In the genomic region with DNA sequence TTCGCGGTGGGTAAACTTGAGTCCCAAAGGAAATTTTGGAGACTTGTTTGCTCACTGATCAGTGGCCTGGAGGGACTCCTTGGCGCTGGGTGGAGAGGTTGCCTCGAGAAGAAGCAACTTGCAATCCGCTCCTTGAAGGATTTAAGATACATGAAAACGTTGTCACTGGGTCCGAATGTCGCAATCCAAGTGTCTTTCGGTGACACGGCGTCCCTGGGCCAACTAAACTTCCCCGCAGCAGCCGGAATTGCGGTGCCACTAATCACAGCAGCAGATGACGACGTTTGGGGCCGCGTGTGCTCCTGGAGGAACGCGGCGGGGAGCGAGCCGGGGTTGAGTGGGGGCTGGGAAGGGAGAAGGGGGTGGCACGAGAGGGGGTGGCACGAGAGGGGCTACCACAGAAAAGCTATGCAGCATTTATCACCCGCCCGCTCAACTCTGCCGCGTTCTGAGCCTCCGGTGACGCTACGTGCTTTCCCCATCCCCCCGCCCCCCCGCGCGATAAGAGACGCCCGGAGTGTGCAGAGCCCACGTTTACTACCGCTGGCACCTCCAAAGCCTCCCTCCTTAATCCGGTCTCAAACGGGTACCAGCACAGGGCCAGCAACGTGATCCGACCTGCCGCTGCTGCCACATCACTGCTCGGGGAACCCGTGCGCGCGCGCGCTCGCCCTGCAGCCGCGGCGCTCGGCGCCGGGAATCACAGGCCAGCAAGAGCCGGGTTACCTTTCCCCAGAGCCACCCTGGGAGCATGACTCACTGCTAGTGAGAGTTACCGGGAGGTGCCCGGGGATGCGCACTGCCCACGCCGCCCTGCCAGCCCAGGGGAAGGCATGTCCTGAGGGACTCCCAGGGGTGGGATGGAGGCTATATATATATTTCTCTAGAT, we compare ENCODE assay signal across 8 cellular contexts. TPM values are rescaled to one million over a fixed set of nuclear protein-coding genes. Genes with fewer than 3 reads are reported as not detected.
A peak's percentile ranks its signal among the peaks of the same experiment; 100 is the strongest.
DNase-seq lines count a peak whose midpoint lies in the region; TF ChIP-seq lines count a peak whose summit lies in the region.

No MANE protein-coding gene starts in this region.

- peak; percentile 58 for DNase-seq in NCI-H2029 (lab: John Stamatoyannopoulos, UW)
- DNase-seq in NCI-H2029 treated with DMSO at 0.1 percent for 48 hours (lab: John Stamatoyannopoulos, UW): no peak
- peak; percentile 83 for DNase-seq in HFFc6
- DNase-seq in NCI-H146 treated with DMSO at 0.1 percent for 48 hours (lab: John Stamatoyannopoulos, UW; ENCODE audit: unreplicated experiment): peak; percentile 16
- DNase-seq in activated CD4-positive, alpha-beta memory T cell treated with anti-CD3 and anti-CD28 coated beads for 36 hours: peak; percentile 57
- no peak for DNase-seq in epithelial cell of proximal tubule (ENCODE audit: low read depth)
- peak; percentile 94 for DNase-seq in mesenteric fat pad (ENCODE audit: low spot score)
- DNase-seq in stomach: peak; percentile 83

- 0 to 2% (median 1%) methylated on average over 29 to 65 of the region's 65 CpGs for WGBS in stomach, 5 donors

- H3K4me3 ChIP-seq in epithelial cell of proximal tubule (ENCODE audit: low read depth, low read length) (peak overlapping the region; percentile 61), stomach (peak overlapping the region; percentile 63 to 64 (median 64))

- TF ChIP-seq CTCF in HFFc6 (IDR thresholded peaks at IDR 0.05) (no peak; the same call in 1 of the 2 replicates), epithelial cell of proximal tubule (conservative IDR thresholded peaks at IDR 0.05; ENCODE audit: low read depth, low read length) (no peak), stomach (IDR thresholded peaks at IDR 0.05) (no peak)

- CTCF ChIA-PET in activated CD4-positive, alpha-beta memory T cell treated with anti-CD3 and anti-CD28 coated beads for 36 hours (lab: Charles Lee): no interaction called here

- no peaks in the 10 kb centered on the region for H3K36me3 ChIP-seq in stomach

- TF ChIP-seq EP300 in stomach (IDR thresholded peaks at IDR 0.05): no peak

- peaks cover 56% of the 10 kb centered on the region for H3K4me1 Mint-ChIP-seq in HFFc6 (ENCODE audit: low read depth)
- peaks cover 32% of the 10 kb centered on the region for H3K4me1 Mint-ChIP-seq in activated CD4-positive, alpha-beta memory T cell treated with anti-CD3 and anti-CD28 coated beads for 36 hours (ENCODE audit: low read depth)

- peak in 1 of 4 donors; percentile 40 for TF ChIP-seq POLR2A in stomach (IDR thresholded peaks at IDR 0.05)

- H3K36me3 Mint-ChIP-seq in HFFc6 (ENCODE audit: low read depth): no peaks in the 10 kb centered on the region
- no peaks in the 10 kb centered on the region for H3K36me3 Mint-ChIP-seq in activated CD4-positive, alpha-beta memory T cell treated with anti-CD3 and anti-CD28 coated beads for 36 hours

- H3K27me3 ChIP-seq in stomach: peaks cover 0 to 67% (median 25%) of the 10 kb centered on the region in 3 donors

- H3K4me1 ChIP-seq in stomach: peaks cover 22 to 60% (median 47%) of the 10 kb centered on the region in 4 donors

- H3K27ac Mint-ChIP-seq in HFFc6: peak overlapping the region; percentile 99
- no peak overlapping the region for H3K27ac Mint-ChIP-seq in activated CD4-positive, alpha-beta memory T cell treated with anti-CD3 and anti-CD28 coated beads for 36 hours

- peak overlapping the region; percentile 98 for H3K4me3 Mint-ChIP-seq in HFFc6
- peak overlapping the region; percentile 79 for H3K4me3 Mint-ChIP-seq in activated CD4-positive, alpha-beta memory T cell treated with anti-CD3 and anti-CD28 coated beads for 36 hours

- intact Hi-C loops in activated CD4-positive, alpha-beta memory T cell treated with anti-CD3 and anti-CD28 coated beads for 36 hours (cut with micrococcal nuclease): loop anchor here (2.0 to 10.0 kb wide), 3 partner anchors 151 to 889 kb away; a partner anchor contains a TSS
- intact Hi-C loops in stomach (cut with DNase I; ENCODE audit: low total_unique reads): no loop called here

- no peaks in the 10 kb centered on the region for H3K9me3 ChIP-seq in stomach

- no peaks in the 10 kb centered on the region; the same call in 1 of the 2 replicates for H3K27me3 Mint-ChIP-seq in HFFc6 (ENCODE audit: insufficient read depth)
- peaks cover 74% of the 10 kb centered on the region for H3K27me3 Mint-ChIP-seq in activated CD4-positive, alpha-beta memory T cell treated with anti-CD3 and anti-CD28 coated beads for 36 hours

- H3K9me3 Mint-ChIP-seq in HFFc6: no peaks in the 10 kb centered on the region
- H3K9me3 Mint-ChIP-seq in activated CD4-positive, alpha-beta memory T cell treated with anti-CD3 and anti-CD28 coated beads for 36 hours: no peaks in the 10 kb centered on the region

- POLR2A ChIA-PET in activated CD4-positive, alpha-beta memory T cell treated with anti-CD3 and anti-CD28 coated beads for 36 hours (lab: Charles Lee): no interaction called here

- peak overlapping the region; percentile 93 to 97 (median 94) for H3K27ac ChIP-seq in stomach

RNA-seq across cellular contexts. Expression of a gene that starts 0.9 kb away (rescaled TPM):
- total RNA-seq in HFFc6 (2021; fragmentation: NEBNext Ultra II Directional; extraction: Animal tissue kit (Norgen Biotek cat#: 25700)): 10 to 100 TPM; 12.3 to 17.6 (median 13.8) TPM
- total RNA-seq in activated CD4-positive, alpha-beta memory T cell treated with anti-CD3 and anti-CD28 coated beads for 36 hours: not detected
- total RNA-seq in epithelial cell of proximal tubule: 1.3 and 5.2 TPM in 2 replicates
- total RNA-seq in mesenteric fat pad: 21.0 TPM
- total RNA-seq in stomach: 1 to 10 TPM in 3 of 5 donors, under 1 TPM in 1, not detected in 1; 0.29 to 4.7 (median 1.9) TPM
- polyA plus RNA-seq in stomach: 1 to 10 TPM; 1.4 to 2.4 (median 1.8) TPM

Comparison
In these comparisons a context has a peak if more than half of its experiments do, and no peak if none do; other contexts are left out.
1. DNase-seq: peak in NCI-H2029 (single experiment), HFFc6 (single experiment), NCI-H146 treated with DMSO at 0.1 percent for 48 hours (single experiment), activated CD4-positive, alpha-beta memory T cell treated with anti-CD3 and anti-CD28 coated beads for 36 hours (single experiment), mesenteric fat pad (single experiment) and stomach (single experiment); none in NCI-H2029 treated with DMSO at 0.1 percent for 48 hours (single experiment) and epithelial cell of proximal tubule (single experiment).